ENCODE assay signal across 9 cellular contexts in genomic region chr15:66502491-66502890, GRCh38. TPM values are rescaled to one million over a fixed set of nuclear protein-coding genes. Genes with fewer than 3 reads are reported as not detected.
DNase-seq lines count a peak whose midpoint lies in the region; ATAC-seq and TF ChIP-seq lines count a peak whose summit lies in the region.
"Had no signal": no experiment of that assay in that cellular context is flagged by ENCODE, and none has a peak within 500 bp of the region (broad histone marks: within the 10 kb centered on the region; RNA-seq: fewer than 3 reads in every experiment).

No MANE protein-coding gene starts in this region.

- no peak for TF ChIP-seq POLR2A in sigmoid colon (IDR thresholded peaks at IDR 0.05)

- CTCF ChIA-PET in activated CD8-positive, alpha-beta memory T cell treated with anti-CD3 and anti-CD28 coated beads, Interleukin-2, amount 10 ng/mL, durations not matched to agents 7 days and 5 days (lab: Charles Lee), result interaction anchor here (1.0 kb wide), 1 partner anchor 117 kb away, joined by 3 read pairs; no protein-coding TSS in a partner anchor

- no peak for ATAC-seq in activated CD8-positive, alpha-beta memory T cell treated with anti-CD3 and anti-CD28 coated beads, Interleukin-2, amount 10 ng/mL, durations not matched to agents 7 days and 5 days
- ATAC-seq in stimulated activated memory B cell treated with anti-CD40 and anti-IgM and Interleukin-4, amounts not matched to agents 10 μg/mL and 1 μg/mL and 100 μg/mL, for 72 hours, result no peak
- ATAC-seq in GM21526 (IDR thresholded peaks at IDR 0.05; ENCODE audit: low FRiP score, unreplicated experiment), result no peak

- peaks cover 0 to 39% (median 30%) of the 10 kb centered on the region in 4 donors for H3K4me1 ChIP-seq in sigmoid colon

- TF ChIP-seq CTCF in VCaP (conservative IDR thresholded peaks at IDR 0.05) (no peak), fibroblast of pulmonary artery (IDR thresholded peaks at IDR 0.05; ENCODE audit: low read length, missing control alignments) (no peak), sigmoid colon (IDR thresholded peaks at IDR 0.05) (no peak)

- peak overlapping the region; percentile 88 for H3K4me3 ChIP-seq in fibroblast of pulmonary artery (replicated peaks; ENCODE audit: low read depth, low read length)
- no peak overlapping the region for H3K4me3 ChIP-seq in sigmoid colon

- peaks cover 60% of the 10 kb centered on the region for H3K36me3 Mint-ChIP-seq in activated CD8-positive, alpha-beta memory T cell treated with anti-CD3 and anti-CD28 coated beads, Interleukin-2, amount 10 ng/mL, durations not matched to agents 7 days and 5 days
- peaks cover 55% of the 10 kb centered on the region for H3K36me3 Mint-ChIP-seq in stimulated activated memory B cell treated with anti-CD40 and anti-IgM and Interleukin-4, amounts not matched to agents 10 μg/mL and 1 μg/mL and 100 μg/mL, for 72 hours

- H3K27me3 Mint-ChIP-seq in activated CD8-positive, alpha-beta memory T cell treated with anti-CD3 and anti-CD28 coated beads, Interleukin-2, amount 10 ng/mL, durations not matched to agents 7 days and 5 days, result no peaks in the 10 kb centered on the region
- H3K27me3 Mint-ChIP-seq in stimulated activated memory B cell treated with anti-CD40 and anti-IgM and Interleukin-4, amounts not matched to agents 10 μg/mL and 1 μg/mL and 100 μg/mL, for 72 hours, result no peaks in the 10 kb centered on the region

- intact Hi-C loops in sigmoid colon (cut with DNase I), result loop anchor here (5.0 kb wide), 1 partner anchor 350 kb away; no protein-coding TSS in a partner anchor

- no peaks in the 10 kb centered on the region for H3K9me3 ChIP-seq in sigmoid colon

- peak; percentile 39 for DNase-seq in activated CD8-positive, alpha-beta memory T cell treated with anti-CD3 and anti-CD28 coated beads, Interleukin-2, amount 10 ng/mL, durations not matched to agents 7 days and 5 days
- DNase-seq in activated CD8-positive, alpha-beta memory T cell treated with anti-CD3 and anti-CD28 coated beads, Interleukin-2, amount 50 U/mL, for 4 hours, result no peak
- no peak for DNase-seq in fibroblast of pulmonary artery (ENCODE audit: low read depth)
- DNase-seq in sigmoid colon, result no peak
- no peak for DNase-seq in EL
- DNase-seq: COR-L47 had no signal

- peaks cover 62% of the 10 kb centered on the region for H3K4me1 Mint-ChIP-seq in activated CD8-positive, alpha-beta memory T cell treated with anti-CD3 and anti-CD28 coated beads, Interleukin-2, amount 10 ng/mL, durations not matched to agents 7 days and 5 days
- peaks cover 57% of the 10 kb centered on the region for H3K4me1 Mint-ChIP-seq in stimulated activated memory B cell treated with anti-CD40 and anti-IgM and Interleukin-4, amounts not matched to agents 10 μg/mL and 1 μg/mL and 100 μg/mL, for 72 hours

- peaks cover 25 to 54% (median 45%) of the 10 kb centered on the region in 4 donors for H3K36me3 ChIP-seq in sigmoid colon

- no peak for TF ChIP-seq EP300 in sigmoid colon (IDR thresholded peaks at IDR 0.05)

- H3K9me3 Mint-ChIP-seq in activated CD8-positive, alpha-beta memory T cell treated with anti-CD3 and anti-CD28 coated beads, Interleukin-2, amount 10 ng/mL, durations not matched to agents 7 days and 5 days (ENCODE audit: low read depth), result no peaks in the 10 kb centered on the region
- no peaks in the 10 kb centered on the region for H3K9me3 Mint-ChIP-seq in stimulated activated memory B cell treated with anti-CD40 and anti-IgM and Interleukin-4, amounts not matched to agents 10 μg/mL and 1 μg/mL and 100 μg/mL, for 72 hours

- no peaks in the 10 kb centered on the region for H3K27me3 ChIP-seq in sigmoid colon

- H3K27ac ChIP-seq in VCaP (peak overlapping the region; percentile 98), sigmoid colon (no peak overlapping the region)

- peak overlapping the region; percentile 94 for H3K4me3 Mint-ChIP-seq in activated CD8-positive, alpha-beta memory T cell treated with anti-CD3 and anti-CD28 coated beads, Interleukin-2, amount 10 ng/mL, durations not matched to agents 7 days and 5 days
- H3K4me3 Mint-ChIP-seq in stimulated activated memory B cell treated with anti-CD40 and anti-IgM and Interleukin-4, amounts not matched to agents 10 μg/mL and 1 μg/mL and 100 μg/mL, for 72 hours, result peak overlapping the region; percentile 100

- peak overlapping the region; percentile 97 for H3K27ac Mint-ChIP-seq in activated CD8-positive, alpha-beta memory T cell treated with anti-CD3 and anti-CD28 coated beads, Interleukin-2, amount 10 ng/mL, durations not matched to agents 7 days and 5 days
- H3K27ac Mint-ChIP-seq in stimulated activated memory B cell treated with anti-CD40 and anti-IgM and Interleukin-4, amounts not matched to agents 10 μg/mL and 1 μg/mL and 100 μg/mL, for 72 hours, result peak overlapping the region; percentile 97

- 76 to 77% methylated on average over 10 of the region's 10 CpGs for WGBS in sigmoid colon, 2 donors

RNA-seq across cellular contexts. Expression of gene RPL4, which starts 2.2 kb away (rescaled TPM):
- total RNA-seq in activated CD8-positive, alpha-beta memory T cell treated with anti-CD3 and anti-CD28 coated beads, Interleukin-2, amount 10 ng/mL, durations not matched to agents 7 days and 5 days, result 1,000 to 10,000 TPM; 2,060 to 2,722 TPM
- 1,000 to 10,000 TPM; 2,778 to 9,223 (median 4,574) TPM for total RNA-seq in sigmoid colon
- 1,000 to 10,000 TPM; 1,665 to 3,282 (median 2,730) TPM for polyA plus RNA-seq in sigmoid colon

RNA-seq across cellular contexts. Expression of gene ZWILCH, which starts 2.6 kb away (rescaled TPM):
- 10 to 100 TPM; 35.6 to 44.6 TPM for total RNA-seq in activated CD8-positive, alpha-beta memory T cell treated with anti-CD3 and anti-CD28 coated beads, Interleukin-2, amount 10 ng/mL, durations not matched to agents 7 days and 5 days
- total RNA-seq in sigmoid colon, result 1 to 10 TPM; 3.1 to 8.2 (median 3.6) TPM
- 1 to 10 TPM; 5.8 to 9.3 (median 6.0) TPM for polyA plus RNA-seq in sigmoid colon

RNA-seq across cellular contexts. Expression of gene SNAPC5, which starts 4.9 kb away (rescaled TPM):
- total RNA-seq in activated CD8-positive, alpha-beta memory T cell treated with anti-CD3 and anti-CD28 coated beads, Interleukin-2, amount 10 ng/mL, durations not matched to agents 7 days and 5 days, result 10 to 100 TPM; 29.3 to 30.0 TPM
- total RNA-seq in sigmoid colon, result 10 to 100 TPM; 16.6 to 65.5 (median 53.3) TPM
- polyA plus RNA-seq in sigmoid colon, result 10 to 100 TPM; 28.5 to 38.6 (median 30.0) TPM
